In genomic region chr5:124642148-124642547, GRCh38 we compare ENCODE assay signal across 3 cellular contexts.
TF ChIP-seq lines count a peak whose summit lies in the region.

No MANE protein-coding gene starts in this region.

TF ChIP-seq in liver, 16 proteins besides CTCF, POLR2A, EP300 and RAD21:
- TF ChIP-seq HNF4A (conservative IDR thresholded peaks at IDR 0.05): no peak
- no peak for TF ChIP-seq EGR1 (IDR thresholded peaks at IDR 0.05; ENCODE audit: low read depth in 2 of 2)
- TF ChIP-seq ZBTB33 (IDR thresholded peaks at IDR 0.05): no peak
- TF ChIP-seq, protein P1, sequence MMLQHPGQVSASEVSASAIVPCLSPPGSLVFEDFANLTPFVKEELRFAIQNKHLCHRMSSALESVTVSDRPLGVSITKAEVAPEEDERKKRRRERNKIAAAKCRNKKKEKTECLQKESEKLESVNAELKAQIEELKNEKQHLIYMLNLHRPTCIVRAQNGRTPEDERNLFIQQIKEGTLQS (IDR thresholded peaks at IDR 0.05): no peak
- no peak for TF ChIP-seq YY1 (IDR thresholded peaks at IDR 0.05)
- TF ChIP-seq RXRA (IDR thresholded peaks at IDR 0.05): no peak
- TF ChIP-seq, protein P2, sequence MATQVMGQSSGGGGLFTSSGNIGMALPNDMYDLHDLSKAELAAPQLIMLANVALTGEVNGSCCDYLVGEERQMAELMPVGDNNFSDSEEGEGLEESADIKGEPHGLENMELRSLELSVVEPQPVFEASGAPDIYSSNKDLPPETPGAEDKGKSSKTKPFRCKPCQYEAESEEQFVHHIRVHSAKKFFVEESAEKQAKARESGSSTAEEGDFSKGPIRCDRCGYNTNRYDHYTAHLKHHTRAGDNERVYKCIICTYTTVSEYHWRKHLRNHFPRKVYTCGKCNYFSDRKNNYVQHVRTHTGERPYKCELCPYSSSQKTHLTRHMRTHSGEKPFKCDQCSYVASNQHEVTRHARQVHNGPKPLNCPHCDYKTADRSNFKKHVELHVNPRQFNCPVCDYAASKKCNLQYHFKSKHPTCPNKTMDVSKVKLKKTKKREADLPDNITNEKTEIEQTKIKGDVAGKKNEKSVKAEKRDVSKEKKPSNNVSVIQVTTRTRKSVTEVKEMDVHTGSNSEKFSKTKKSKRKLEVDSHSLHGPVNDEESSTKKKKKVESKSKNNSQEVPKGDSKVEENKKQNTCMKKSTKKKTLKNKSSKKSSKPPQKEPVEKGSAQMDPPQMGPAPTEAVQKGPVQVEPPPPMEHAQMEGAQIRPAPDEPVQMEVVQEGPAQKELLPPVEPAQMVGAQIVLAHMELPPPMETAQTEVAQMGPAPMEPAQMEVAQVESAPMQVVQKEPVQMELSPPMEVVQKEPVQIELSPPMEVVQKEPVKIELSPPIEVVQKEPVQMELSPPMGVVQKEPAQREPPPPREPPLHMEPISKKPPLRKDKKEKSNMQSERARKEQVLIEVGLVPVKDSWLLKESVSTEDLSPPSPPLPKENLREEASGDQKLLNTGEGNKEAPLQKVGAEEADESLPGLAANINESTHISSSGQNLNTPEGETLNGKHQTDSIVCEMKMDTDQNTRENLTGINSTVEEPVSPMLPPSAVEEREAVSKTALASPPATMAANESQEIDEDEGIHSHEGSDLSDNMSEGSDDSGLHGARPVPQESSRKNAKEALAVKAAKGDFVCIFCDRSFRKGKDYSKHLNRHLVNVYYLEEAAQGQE (IDR thresholded peaks at IDR 0.05): no peak
- no peak for TF ChIP-seq TAF1 (conservative IDR thresholded peaks at IDR 0.05)
- no peak for TF ChIP-seq GABPA (IDR thresholded peaks at IDR 0.05 in 1 of 2, conservative IDR thresholded peaks at IDR 0.05 in 1 of 2)
- TF ChIP-seq MAX (IDR thresholded peaks at IDR 0.05): no peak

TF ChIP-seq in HepG2, 621 proteins besides CTCF, POLR2A, EP300 and RAD21 (continues in another document):
- TF ChIP-seq ZFX (CRISPR knock-in tag; IDR thresholded peaks at IDR 0.05; ENCODE audit: low read depth) (no peak), ETV5 (CRISPR knock-in tag; IDR thresholded peaks at IDR 0.05; ENCODE audit: borderline replicate concordance) (no peak), MEF2D (CRISPR knock-in tag; IDR thresholded peaks at IDR 0.05) (no peak), ZNF790 (CRISPR knock-in tag; IDR thresholded peaks at IDR 0.05; ENCODE audit: borderline replicate concordance) (no peak), ERF (CRISPR knock-in tag; IDR thresholded peaks at IDR 0.05) (no peak), ZNF747 (CRISPR knock-in tag; IDR thresholded peaks at IDR 0.05; ENCODE audit: borderline replicate concordance) (no peak), ZNF749 (CRISPR knock-in tag; IDR thresholded peaks at IDR 0.05; ENCODE audit: borderline replicate concordance) (no peak), ATF7-NPFF (CRISPR knock-in tag; IDR thresholded peaks at IDR 0.05; ENCODE audit: low read depth) (no peak), ZNF687 (CRISPR knock-in tag; IDR thresholded peaks at IDR 0.05) (no peak), ZNF143 (CRISPR knock-in tag; IDR thresholded peaks at IDR 0.05) (no peak)
- TF ChIP-seq, protein P3, sequence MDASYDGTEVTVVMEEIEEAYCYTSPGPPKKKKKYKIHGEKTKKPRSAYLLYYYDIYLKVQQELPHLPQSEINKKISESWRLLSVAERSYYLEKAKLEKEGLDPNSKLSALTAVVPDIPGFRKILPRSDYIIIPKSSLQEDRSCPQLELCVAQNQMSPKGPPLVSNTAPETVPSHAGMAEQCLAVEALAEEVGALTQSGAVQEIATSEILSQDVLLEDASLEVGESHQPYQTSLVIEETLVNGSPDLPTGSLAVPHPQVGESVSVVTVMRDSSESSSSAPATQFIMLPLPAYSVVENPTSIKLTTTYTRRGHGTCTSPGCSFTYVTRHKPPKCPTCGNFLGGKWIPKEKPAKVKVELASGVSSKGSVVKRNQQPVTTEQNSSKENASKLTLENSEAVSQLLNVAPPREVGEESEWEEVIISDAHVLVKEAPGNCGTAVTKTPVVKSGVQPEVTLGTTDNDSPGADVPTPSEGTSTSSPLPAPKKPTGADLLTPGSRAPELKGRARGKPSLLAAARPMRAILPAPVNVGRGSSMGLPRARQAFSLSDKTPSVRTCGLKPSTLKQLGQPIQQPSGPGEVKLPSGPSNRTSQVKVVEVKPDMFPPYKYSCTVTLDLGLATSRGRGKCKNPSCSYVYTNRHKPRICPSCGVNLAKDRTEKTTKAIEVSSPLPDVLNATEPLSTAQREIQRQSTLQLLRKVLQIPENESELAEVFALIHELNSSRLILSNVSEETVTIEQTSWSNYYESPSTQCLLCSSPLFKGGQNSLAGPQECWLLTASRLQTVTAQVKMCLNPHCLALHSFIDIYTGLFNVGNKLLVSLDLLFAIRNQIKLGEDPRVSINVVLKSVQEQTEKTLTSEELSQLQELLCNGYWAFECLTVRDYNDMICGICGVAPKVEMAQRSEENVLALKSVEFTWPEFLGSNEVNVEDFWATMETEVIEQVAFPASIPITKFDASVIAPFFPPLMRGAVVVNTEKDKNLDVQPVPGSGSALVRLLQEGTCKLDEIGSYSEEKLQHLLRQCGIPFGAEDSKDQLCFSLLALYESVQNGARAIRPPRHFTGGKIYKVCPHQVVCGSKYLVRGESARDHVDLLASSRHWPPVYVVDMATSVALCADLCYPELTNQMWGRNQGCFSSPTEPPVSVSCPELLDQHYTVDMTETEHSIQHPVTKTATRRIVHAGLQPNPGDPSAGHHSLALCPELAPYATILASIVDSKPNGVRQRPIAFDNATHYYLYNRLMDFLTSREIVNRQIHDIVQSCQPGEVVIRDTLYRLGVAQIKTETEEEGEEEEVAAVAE (CRISPR knock-in tag; IDR thresholded peaks at IDR 0.05; ENCODE audit: borderline replicate concordance): no peak

TF ChIP-seq in H1, 55 proteins besides CTCF, POLR2A, EP300 and RAD21:
- TF ChIP-seq ZNF274 (IDR thresholded peaks at IDR 0.05; ENCODE audit: borderline replicate concordance, extremely low read depth, low read length): no peak
- TF ChIP-seq SP4 (IDR thresholded peaks at IDR 0.05; ENCODE audit: low read length): no peak
- TF ChIP-seq TEAD4 (IDR thresholded peaks at IDR 0.05; ENCODE audit: low read depth, low read length): no peak
- no peak for TF ChIP-seq JUN (IDR thresholded peaks at IDR 0.05; ENCODE audit: low read depth, low read length)
- TF ChIP-seq HDAC6 (IDR thresholded peaks at IDR 0.05; ENCODE audit: low read depth, low read length): no peak
- no peak for TF ChIP-seq POU5F1 (IDR thresholded peaks at IDR 0.05; ENCODE audit: low read depth, low read length)
- no peak for TF ChIP-seq TBP (IDR thresholded peaks at IDR 0.05; ENCODE audit: low read depth, low read length)
- TF ChIP-seq, protein P4, sequence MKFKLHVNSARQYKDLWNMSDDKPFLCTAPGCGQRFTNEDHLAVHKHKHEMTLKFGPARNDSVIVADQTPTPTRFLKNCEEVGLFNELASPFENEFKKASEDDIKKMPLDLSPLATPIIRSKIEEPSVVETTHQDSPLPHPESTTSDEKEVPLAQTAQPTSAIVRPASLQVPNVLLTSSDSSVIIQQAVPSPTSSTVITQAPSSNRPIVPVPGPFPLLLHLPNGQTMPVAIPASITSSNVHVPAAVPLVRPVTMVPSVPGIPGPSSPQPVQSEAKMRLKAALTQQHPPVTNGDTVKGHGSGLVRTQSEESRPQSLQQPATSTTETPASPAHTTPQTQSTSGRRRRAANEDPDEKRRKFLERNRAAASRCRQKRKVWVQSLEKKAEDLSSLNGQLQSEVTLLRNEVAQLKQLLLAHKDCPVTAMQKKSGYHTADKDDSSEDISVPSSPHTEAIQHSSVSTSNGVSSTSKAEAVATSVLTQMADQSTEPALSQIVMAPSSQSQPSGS (IDR thresholded peaks at IDR 0.05; ENCODE audit: low read length): no peak
- no peak for TF ChIP-seq RFX5 (IDR thresholded peaks at IDR 0.05; ENCODE audit: borderline replicate concordance, low read depth, low read length)
- TF ChIP-seq TCF12 (IDR thresholded peaks at IDR 0.05; ENCODE audit: low read depth, low read length): no peak
- TF ChIP-seq E2F6 (IDR thresholded peaks at IDR 0.05): no peak
- no peak for TF ChIP-seq PHF8 (conservative IDR thresholded peaks at IDR 0.05; ENCODE audit: low read depth, low read length)
- no peak for TF ChIP-seq FOSL1 (IDR thresholded peaks at IDR 0.05; ENCODE audit: insufficient read depth, low read depth, low read length)
